10 cellular contexts compared by ENCODE assay signal in the genomic region with DNA sequence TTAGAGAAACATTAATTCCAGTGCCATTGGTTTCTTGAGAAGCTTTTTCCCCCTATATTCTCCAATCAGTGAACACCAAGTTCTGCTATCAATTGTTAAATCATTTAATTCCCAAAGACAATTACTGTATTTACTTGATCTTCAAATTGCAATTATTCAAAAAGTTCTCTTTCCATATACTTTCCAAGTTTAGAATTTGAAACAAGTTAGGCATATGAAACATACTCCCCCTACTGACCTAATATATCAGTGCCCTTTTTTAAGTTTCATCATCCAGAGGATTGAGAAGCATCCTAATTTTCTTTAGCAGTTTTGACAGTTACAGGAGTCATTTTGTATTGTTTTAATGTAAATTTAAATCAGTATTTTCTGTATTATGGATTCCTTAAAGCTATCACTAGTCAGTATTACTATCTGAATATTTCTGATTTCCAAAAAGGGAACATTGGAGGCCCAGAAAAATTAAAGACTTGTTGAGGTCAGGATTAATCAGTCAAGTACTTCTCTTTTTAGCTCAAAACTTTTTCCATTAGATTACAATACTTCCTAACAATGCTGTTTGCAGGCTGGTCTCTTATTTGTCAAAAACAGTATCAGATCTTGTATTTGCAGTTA. TPM values are rescaled to one million over a fixed set of nuclear protein-coding genes. Genes with fewer than 3 reads are reported as not detected.
DNase-seq lines count a peak whose midpoint lies in the region; ATAC-seq and TF ChIP-seq lines count a peak whose summit lies in the region.
"Had no signal": no experiment of that assay in that cellular context is flagged by ENCODE, and none has a peak within 500 bp of the region (broad histone marks: within the 10 kb centered on the region; RNA-seq: fewer than 3 reads in every experiment).

No MANE protein-coding gene starts in this region.

- H3K36me3 ChIP-seq in SK-N-MC (ENCODE audit: insufficient read depth, low read length): no peaks in the 10 kb centered on the region
- no peaks in the 10 kb centered on the region for H3K36me3 ChIP-seq in uterus

- no peak for TF ChIP-seq POLR2A in uterus (IDR thresholded peaks at IDR 0.05)

- intact Hi-C loops in uterus (cut with DNase I; ENCODE audit: low total_unique reads): no loop called here

- H3K27ac ChIP-seq in SK-N-MC (peak overlapping the region; percentile 65; the same call in 1 of the 2 replicates), foreskin keratinocyte (no peak overlapping the region), uterus (no peak overlapping the region), substantia nigra (ENCODE audit: low read depth, low read length, poor library complexity, severe bottlenecking) (no peak overlapping the region)

- peak overlapping the region; percentile 16 for H3K9ac ChIP-seq in SK-N-MC (ENCODE audit: insufficient read length)

- H3K4me3 ChIP-seq in SK-N-MC (no peak overlapping the region), uterus (no peak overlapping the region)

- ATAC-seq in foreskin keratinocyte (no peak), HG03095 (IDR thresholded peaks at IDR 0.05; ENCODE audit: unreplicated experiment) (no peak), GM18873 (IDR thresholded peaks at IDR 0.05; ENCODE audit: low FRiP score, unreplicated experiment) (no peak)

- H3K9me3 ChIP-seq in SK-N-MC (ENCODE audit: low read depth, low read length) (no peaks in the 10 kb centered on the region), uterus (no peaks in the 10 kb centered on the region)

- H3K27me3 ChIP-seq in foreskin keratinocyte (peaks cover 4% of the 10 kb centered on the region), uterus (no peaks in the 10 kb centered on the region)

- H3K4me1 ChIP-seq in foreskin keratinocyte (no peaks in the 10 kb centered on the region), uterus (no peaks in the 10 kb centered on the region)

- DNase-seq in AG08395 (ENCODE audit: low spot score) (peak; percentile 35), GM20000 (ENCODE audit: low spot score) (no peak), SK-N-MC (ENCODE audit: low read depth, low spot score) (no peak), foreskin keratinocyte (no peak), uterus (no peak), substantia nigra (lab: John Stamatoyannopoulos, UW) (no peak)
- DNase-seq: T-helper 9 cell had no signal

- peak; percentile 7 for TF ChIP-seq CTCF in GM20000 (IDR thresholded peaks at IDR 0.05; ENCODE audit: extremely low read depth, missing control alignments)
- peak; percentile 71 for TF ChIP-seq CTCF in foreskin keratinocyte (conservative IDR thresholded peaks at IDR 0.05)
- peak in 1 of 4 experiments; percentile 25 for TF ChIP-seq CTCF in uterus (IDR thresholded peaks at IDR 0.05)

RNA-seq across cellular contexts. Expression of a gene that starts 16.3 kb away (rescaled TPM):
- total RNA-seq in foreskin keratinocyte: 0.14 and 0.24 TPM in 2 replicates
- polyA plus RNA-seq in foreskin keratinocyte: 0.02 and 0.03 TPM in 2 replicates
- total RNA-seq in uterus: under 1 TPM in 1 of 4 donors, not detected in 3; 0.28 TPM
- total RNA-seq: mesenteric fat pad had no signal

RNA-seq across cellular contexts. Expression of a gene that starts 17.0 kb away (rescaled TPM):
- total RNA-seq in foreskin keratinocyte (33.4 and 36.4 TPM in 2 replicates), uterus (10 to 100 TPM in 3 of 4 donors, 1 to 10 TPM in 1; 5.3 to 30.7 (median 13.8) TPM)
- 16.3 and 20.0 TPM in 2 replicates for polyA plus RNA-seq in foreskin keratinocyte

RNA-seq across cellular contexts. Expression of a gene that starts 35.9 kb away (rescaled TPM):
- total RNA-seq in foreskin keratinocyte: 9.0 and 12.0 TPM in 2 replicates
- polyA plus RNA-seq in foreskin keratinocyte: 6.4 and 9.2 TPM in 2 replicates
- 10 to 100 TPM in 1 of 4 donors, 1 to 10 TPM in 2, not detected in 1; 2.3 to 10.5 (median 9.3) TPM for total RNA-seq in uterus
